ENCODE assay signal across 8 cellular contexts in genomic region chr13:110138009-110138699, GRCh38.
A peak's percentile ranks its signal among the peaks of the same experiment; 100 is the strongest.
DNase-seq lines count a peak whose midpoint lies in the region; ATAC-seq and TF ChIP-seq lines count a peak whose summit lies in the region.

No MANE protein-coding gene starts in this region.

- H3K9me3 ChIP-seq in adrenal gland (replicated peaks in 1 of 3), result no peaks in the 10 kb centered on the region
- no peaks in the 10 kb centered on the region for H3K9me3 ChIP-seq in uterus

- H3K4me3 ChIP-seq in Jurkat, Clone E6-1 (ENCODE audit: low read length), result peak overlapping the region; percentile 49
- H3K4me3 ChIP-seq in adrenal gland (peak overlapping the region in 3 of 4 donors; percentile 33 to 68 (median 45)), uterus (peak overlapping the region; percentile 38 to 53)

- H3K27me3 ChIP-seq in adrenal gland (no peaks in the 10 kb centered on the region), uterus (no peaks in the 10 kb centered on the region)

- H3K4me1 ChIP-seq in adrenal gland (replicated peaks in 1 of 2) (peaks cover 0 to 14% of the 10 kb centered on the region in 2 donors), uterus (no peaks in the 10 kb centered on the region)

- H3K36me3 ChIP-seq in adrenal gland (replicated peaks in 1 of 2), result no peaks in the 10 kb centered on the region
- H3K36me3 ChIP-seq in uterus, result no peaks in the 10 kb centered on the region

- intact Hi-C loops in adrenal gland (cut with DNase I), result no loop called here
- intact Hi-C loops in left ventricle myocardium superior (cut with micrococcal nuclease), result no loop called here
- intact Hi-C loops in uterus (cut with DNase I; ENCODE audit: low total_unique reads), result no loop called here

- ATAC-seq in GM21723 (IDR thresholded peaks at IDR 0.05; ENCODE audit: unreplicated experiment) (peak; percentile 68), left ventricle myocardium superior (peak; percentile 61)

- TF ChIP-seq POLR2A in adrenal gland (IDR thresholded peaks at IDR 0.05) (peak in 1 of 2 donors; percentile 51), uterus (IDR thresholded peaks at IDR 0.05) (peak in 1 of 2 donors; percentile 33)

- peak; percentile 76 for DNase-seq in DMS79 (lab: John Stamatoyannopoulos, UW)
- peak; percentile 39 for DNase-seq in Jurkat, Clone E6-1 (ENCODE audit: low read depth, low spot score)
- DNase-seq in SKM-1 treated with dmso at 0.1 percent for 144 hours (lab: John Stamatoyannopoulos, UW; ENCODE audit: unreplicated experiment), result peak; percentile 82
- peak; percentile 80 to 90 (median 84) for DNase-seq in adrenal gland
- peak; percentile 79 for DNase-seq in left ventricle myocardium superior
- DNase-seq in pulmonary artery endothelial cell (ENCODE audit: low read depth, low spot score), result peak; percentile 19
- peak; percentile 59 to 63 for DNase-seq in uterus

- H3K27ac ChIP-seq in adrenal gland (peak overlapping the region in 3 of 5 donors; percentile 51 to 86 (median 79)), uterus (peak overlapping the region; percentile 26 to 40)

- 0 to 3% (median 1%) methylated on average over 12 to 60 of the region's 60 CpGs for WGBS in adrenal gland, 4 donors

- TF ChIP-seq CTCF in adrenal gland (IDR thresholded peaks at IDR 0.05), result peak in 3 of 6 experiments; percentile 5 to 16 (median 12)
- TF ChIP-seq CTCF in uterus (IDR thresholded peaks at IDR 0.05), result peak in 2 of 4 experiments; percentile 4 to 9

Comparison
In these comparisons a context has a peak if more than half of its experiments do, and no peak if none do; other contexts are left out.
1. Peak in every context shown above with its lines: DNase-seq, ATAC-seq, H3K4me3 ChIP-seq and H3K27ac ChIP-seq.
2. DNase-seq: peak in every context shown above with its lines; median percentile 84 in adrenal gland; 82 in SKM-1 treated with dmso at 0.1 percent for 144 hours; 79 in left ventricle myocardium superior; 76 in DMS79; 61 in uterus; 39 in Jurkat, Clone E6-1; 19 in pulmonary artery endothelial cell.